In genomic region chr7:36279251-36279925, GRCh38 we compare ENCODE assay signal across 8 cellular contexts.
DNase-seq lines count a peak whose midpoint lies in the region; ATAC-seq, FAIRE-seq and TF ChIP-seq lines count a peak whose summit lies in the region.
"Had no signal": no experiment of that assay in that cellular context is flagged by ENCODE, and none has a peak within 500 bp of the region (broad histone marks: within the 10 kb centered on the region; RNA-seq: fewer than 3 reads in every experiment).

No MANE protein-coding gene starts in this region.

- H3K27ac ChIP-seq in subcutaneous abdominal adipose tissue (ENCODE audit: low read depth, low read length) = peak overlapping the region; percentile 71
- no peak overlapping the region for H3K27ac ChIP-seq in thyroid gland
- H3K27ac ChIP-seq in pancreas = no peak overlapping the region

- H3K4me3 Mint-ChIP-seq in WTC11 = peak overlapping the region; percentile 9; the same call in 1 of the 2 replicates

- 65 to 69% methylated on average over 8 to 9 of the region's 9 CpGs for WGBS in thyroid gland, 2 donors
- WGBS in pancreas, 2 donors = 90 to 95% methylated on average over 9 of the region's 9 CpGs

- ATAC-seq in HG02852 (IDR thresholded peaks at IDR 0.05; ENCODE audit: unreplicated experiment) (peak; percentile 84), WTC11 (no peak), pancreas (no peak)

- CTCF ChIA-PET in WTC11 (lab: Charles Lee) = interaction anchor here (0.6 to 1.1 kb wide), 2 partner anchors 33 to 106 kb away, joined by 3 read pairs; no protein-coding TSS in a partner anchor

- no peaks in the 10 kb centered on the region for H3K9me3 ChIP-seq in subcutaneous abdominal adipose tissue (ENCODE audit: control insufficient read depth in 5 of 5, low read length in 5 of 5)
- H3K9me3 ChIP-seq in thyroid gland = no peaks in the 10 kb centered on the region
- H3K9me3 ChIP-seq in pancreas = no peaks in the 10 kb centered on the region

- TF ChIP-seq CTCF in WTC11 (IDR thresholded peaks at IDR 0.05) (no peak), thyroid gland (IDR thresholded peaks at IDR 0.05) (no peak), pancreas (IDR thresholded peaks at IDR 0.05) (no peak)

- H3K27ac Mint-ChIP-seq in WTC11 = peak overlapping the region; percentile 98

- no peak overlapping the region for H3K4me3 ChIP-seq in subcutaneous abdominal adipose tissue (ENCODE audit: low read depth in 1 of 5, low read length in 5 of 5)
- H3K4me3 ChIP-seq in thyroid gland (replicated peaks in 1 of 3) = no peak overlapping the region
- no peak overlapping the region for H3K4me3 ChIP-seq in pancreas

- H3K36me3 Mint-ChIP-seq in WTC11 = no peaks in the 10 kb centered on the region

- H3K9ac ChIP-seq in subcutaneous abdominal adipose tissue (ENCODE audit: low read length in 5 of 5) = no peak overlapping the region

- peaks cover 0 to 9% (median 4%) of the 10 kb centered on the region in 5 donors for H3K36me3 ChIP-seq in subcutaneous abdominal adipose tissue (ENCODE audit: control insufficient read depth in 5 of 5, insufficient read depth in 5 of 5, low read length in 5 of 5)
- no peaks in the 10 kb centered on the region for H3K36me3 ChIP-seq in thyroid gland
- no peaks in the 10 kb centered on the region for H3K36me3 ChIP-seq in pancreas

- FAIRE-seq in GM19239 (lab: Jason Lieb, UNC) (peak; percentile 75), pancreas (lab: Jason Lieb, UNC) (no peak)

- intact Hi-C loops in thyroid gland (cut with DNase I) = no loop called here
- intact Hi-C loops in pancreas (cut with DNase I) = no loop called here

- H3K9me3 Mint-ChIP-seq in WTC11 = no peaks in the 10 kb centered on the region

- H3K27me3 ChIP-seq in subcutaneous abdominal adipose tissue (ENCODE audit: control insufficient read depth in 5 of 5, insufficient read depth in 4 of 5, low read length in 5 of 5) = no peaks in the 10 kb centered on the region
- H3K27me3 ChIP-seq in thyroid gland = no peaks in the 10 kb centered on the region
- H3K27me3 ChIP-seq in pancreas = no peaks in the 10 kb centered on the region

- no peak for DNase-seq in GM19239 (ENCODE audit: insufficient read length, low spot score)
- DNase-seq in WTC11 (ENCODE audit: low spot score) = no peak
- no peak for DNase-seq in activated CD4-positive, alpha-beta T cell treated with anti-CD3 and anti-CD28 coated beads for 4 hours
- no peak for DNase-seq in thyroid gland
- no peak for DNase-seq in pancreas
- DNase-seq: activated T-cell treated with anti-CD3 and anti-CD28 coated beads for 4 hours had no signal

- H3K4me1 Mint-ChIP-seq in WTC11 = peaks cover 97% of the 10 kb centered on the region

- POLR2A ChIA-PET in WTC11 (lab: Charles Lee) = no interaction called here

- no peak for TF ChIP-seq POLR2A in thyroid gland (IDR thresholded peaks at IDR 0.05)

- H3K27me3 Mint-ChIP-seq in WTC11 (ENCODE audit: low read depth) = no peaks in the 10 kb centered on the region; the same call in 1 of the 2 replicates

- H3K4me1 ChIP-seq in subcutaneous abdominal adipose tissue (ENCODE audit: control insufficient read depth in 5 of 5, insufficient read depth in 5 of 5, low read length in 5 of 5) (peaks cover 12 to 92% (median 70%) of the 10 kb centered on the region in 5 donors), thyroid gland (peaks cover 10 to 17% of the 10 kb centered on the region in 2 donors), pancreas (peaks cover 3 to 31% (median 12%) of the 10 kb centered on the region in 3 donors)

TF ChIP-seq in WTC11, 78 proteins besides CTCF, POLR2A, EP300 and RAD21:
- TF ChIP-seq ZNF671 (CRISPR knock-in tag; IDR thresholded peaks at IDR 0.05) (no peak), MAX (CRISPR knock-in tag; IDR thresholded peaks at IDR 0.05) (no peak), ZNF423 (CRISPR knock-in tag; IDR thresholded peaks at IDR 0.05) (no peak), ZBTB43 (CRISPR knock-in tag; IDR thresholded peaks at IDR 0.05) (no peak), ARID4B (CRISPR knock-in tag; IDR thresholded peaks at IDR 0.05; ENCODE audit: borderline replicate concordance) (no peak), ZNF396 (CRISPR knock-in tag; IDR thresholded peaks at IDR 0.05; ENCODE audit: borderline replicate concordance) (no peak)
- TF ChIP-seq, protein P1, sequence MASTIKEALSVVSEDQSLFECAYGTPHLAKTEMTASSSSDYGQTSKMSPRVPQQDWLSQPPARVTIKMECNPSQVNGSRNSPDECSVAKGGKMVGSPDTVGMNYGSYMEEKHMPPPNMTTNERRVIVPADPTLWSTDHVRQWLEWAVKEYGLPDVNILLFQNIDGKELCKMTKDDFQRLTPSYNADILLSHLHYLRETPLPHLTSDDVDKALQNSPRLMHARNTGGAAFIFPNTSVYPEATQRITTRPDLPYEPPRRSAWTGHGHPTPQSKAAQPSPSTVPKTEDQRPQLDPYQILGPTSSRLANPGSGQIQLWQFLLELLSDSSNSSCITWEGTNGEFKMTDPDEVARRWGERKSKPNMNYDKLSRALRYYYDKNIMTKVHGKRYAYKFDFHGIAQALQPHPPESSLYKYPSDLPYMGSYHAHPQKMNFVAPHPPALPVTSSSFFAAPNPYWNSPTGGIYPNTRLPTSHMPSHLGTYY (CRISPR knock-in tag; IDR thresholded peaks at IDR 0.05) = no peak
